22 cellular contexts compared by ENCODE assay signal in genomic region chr15:95149036-95149435, GRCh38.
DNase-seq lines count a peak whose midpoint lies in the region; FAIRE-seq and TF ChIP-seq lines count a peak whose summit lies in the region.
"Had no signal": no experiment of that assay in that cellular context is flagged by ENCODE, and none has a peak within 500 bp of the region (broad histone marks: within the 10 kb centered on the region; RNA-seq: fewer than 3 reads in every experiment).

No MANE protein-coding gene starts in this region.

- no peaks in the 10 kb centered on the region for H3K27me3 ChIP-seq in bronchial epithelial cell (ENCODE audit: control insufficient read depth, insufficient read depth, low read length)
- H3K27me3 ChIP-seq in hepatocyte: no peaks in the 10 kb centered on the region
- H3K27me3 ChIP-seq in smooth muscle cell (ENCODE audit: low read depth): no peaks in the 10 kb centered on the region
- no peaks in the 10 kb centered on the region for H3K27me3 ChIP-seq in esophagus muscularis mucosa
- H3K27me3 ChIP-seq: BLaER1 treated with 17β-estradiol and CSF1 and Interleukin-3, amounts not matched to agents 10 nM and 100 nM had no signal

- no peaks in the 10 kb centered on the region for H4K20me1 ChIP-seq in hepatocyte (ENCODE audit: insufficient read depth, poor library complexity, severe bottlenecking)
- no peaks in the 10 kb centered on the region for H4K20me1 ChIP-seq in smooth muscle cell (ENCODE audit: low read depth)
- H4K20me1 ChIP-seq: BLaER1 treated with 17β-estradiol and CSF1 and Interleukin-3, amounts not matched to agents 10 nM and 100 nM had no signal

- TF ChIP-seq CTCF in bronchial epithelial cell (IDR thresholded peaks at IDR 0.05; ENCODE audit: insufficient read depth, low read length, severe bottlenecking) (no peak), hepatocyte (IDR thresholded peaks at IDR 0.05; ENCODE audit: poor library complexity) (no peak), smooth muscle cell (IDR thresholded peaks at IDR 0.05; ENCODE audit: borderline replicate concordance, insufficient read depth, poor library complexity, severe bottlenecking) (no peak), esophagus muscularis mucosa (IDR thresholded peaks at IDR 0.05) (no peak)

- H3K4me3 ChIP-seq in bronchial epithelial cell (ENCODE audit: low read depth, low read length) (no peak overlapping the region), hepatocyte (no peak overlapping the region), smooth muscle cell (no peak overlapping the region), esophagus muscularis mucosa (no peak overlapping the region)
- H3K4me3 ChIP-seq: A549; BLaER1 treated with 17β-estradiol and CSF1 and Interleukin-3, amounts not matched to agents 10 nM and 100 nM had no signal

- no peak overlapping the region for H3K27ac ChIP-seq in hepatocyte
- H3K27ac ChIP-seq in smooth muscle cell (ENCODE audit: low read depth): no peak overlapping the region
- H3K27ac ChIP-seq in esophagus muscularis mucosa (replicated peaks in 1 of 4): no peak overlapping the region
- H3K27ac ChIP-seq: 22Rv1; A549; BLaER1 treated with 17β-estradiol and CSF1 and Interleukin-3, amounts not matched to agents 10 nM and 100 nM; C4-2B had no signal

- H2AFZ ChIP-seq in hepatocyte (no peak overlapping the region), smooth muscle cell (ENCODE audit: low read depth) (no peak overlapping the region)

- DNase-seq in HuH-7 (ENCODE audit: low spot score) (peak; percentile 10), bronchial epithelial cell (ENCODE audit: low read depth) (peak; percentile 87), hepatocyte (ENCODE audit: low spot score) (peak; percentile 7), smooth muscle cell (lab: John Stamatoyannopoulos, UW; ENCODE audit: unreplicated experiment) (no peak), NCI-H446 treated with DMSO at 0.1 percent for 48 hours (lab: John Stamatoyannopoulos, UW) (no peak), esophagus muscularis mucosa (ENCODE audit: extremely low spot score) (no peak), NOMO-1 (lab: John Stamatoyannopoulos, UW; ENCODE audit: unreplicated experiment in 2 of 2) (no peak)
- DNase-seq: AML-193; Caco-2; Calu3; CD4-positive, alpha-beta T cell; CD8-positive, alpha-beta T cell; DMS79 treated with DMSO at 0.1 percent for 48 hours; GF-D8 had no signal

- H3K79me2 ChIP-seq in hepatocyte: no peaks in the 10 kb centered on the region
- H3K79me2 ChIP-seq in smooth muscle cell (ENCODE audit: low read depth): no peaks in the 10 kb centered on the region

- H3K36me3 ChIP-seq in bronchial epithelial cell (ENCODE audit: control insufficient read depth, insufficient read depth, low read length): no peaks in the 10 kb centered on the region
- no peaks in the 10 kb centered on the region for H3K36me3 ChIP-seq in hepatocyte (replicated peaks; ENCODE audit: insufficient read depth, low read depth)
- no peaks in the 10 kb centered on the region for H3K36me3 ChIP-seq in smooth muscle cell (ENCODE audit: low read depth)
- no peaks in the 10 kb centered on the region for H3K36me3 ChIP-seq in esophagus muscularis mucosa
- H3K36me3 ChIP-seq: BLaER1 treated with 17β-estradiol and CSF1 and Interleukin-3, amounts not matched to agents 10 nM and 100 nM had no signal

- H3K4me2 ChIP-seq in hepatocyte (no peak overlapping the region), smooth muscle cell (peak overlapping the region; percentile 58)
- H3K4me2 ChIP-seq: A549; BLaER1 treated with 17β-estradiol and CSF1 and Interleukin-3, amounts not matched to agents 10 nM and 100 nM had no signal

- WGBS in hepatocyte (ENCODE audit: low lambda C conversion rate, missing lambda C conversion rate): 40% methylated on average over 3 of the region's 3 CpGs
- WGBS in smooth muscle cell (ENCODE audit: low lambda C conversion rate): 19% methylated on average over 3 of the region's 3 CpGs
- 90% methylated on average over 3 of the region's 3 CpGs for WGBS in esophagus muscularis mucosa

- intact Hi-C loops in esophagus muscularis mucosa (cut with DNase I): no loop called here

- no peaks in the 10 kb centered on the region for H3K9me3 ChIP-seq in hepatocyte (ENCODE audit: low read depth)
- no peaks in the 10 kb centered on the region for H3K9me3 ChIP-seq in smooth muscle cell (replicated peaks; ENCODE audit: low read depth)
- no peaks in the 10 kb centered on the region for H3K9me3 ChIP-seq in esophagus muscularis mucosa
- H3K9me3 ChIP-seq: A549, Caco-2 had no signal

- H3F3A ChIP-seq in smooth muscle cell (ENCODE audit: low read depth): no peaks in the 10 kb centered on the region

- H3K9me2 ChIP-seq in hepatocyte (replicated peaks; ENCODE audit: insufficient read depth): no peaks in the 10 kb centered on the region

- FAIRE-seq in bronchial epithelial cell (lab: Jason Lieb, UNC): no peak
- FAIRE-seq: A549, D721Med, G401.6, GM12891, GM19239 had no signal

- TF ChIP-seq POLR2A in esophagus muscularis mucosa (IDR thresholded peaks at IDR 0.05; ENCODE audit: low read depth): no peak

- H3K4me1 ChIP-seq in hepatocyte (ENCODE audit: insufficient read depth) (no peaks in the 10 kb centered on the region), smooth muscle cell (ENCODE audit: low read depth) (no peaks in the 10 kb centered on the region), esophagus muscularis mucosa (no peaks in the 10 kb centered on the region)
- H3K4me1 ChIP-seq: A549; BLaER1 treated with 17β-estradiol and CSF1 and Interleukin-3, amounts not matched to agents 10 nM and 100 nM; Caco-2 had no signal

- no peak overlapping the region for H3K9ac ChIP-seq in smooth muscle cell (ENCODE audit: low read depth)
- H3K9ac ChIP-seq: BLaER1 treated with 17β-estradiol and CSF1 and Interleukin-3, amounts not matched to agents 10 nM and 100 nM had no signal

- no peak for TF ChIP-seq EP300 in esophagus muscularis mucosa (IDR thresholded peaks at IDR 0.05)

Comparison
In these comparisons a context has a peak if more than half of its experiments do, and no peak if none do; other contexts are left out.
1. DNase-seq: peak in HuH-7 (single experiment), bronchial epithelial cell (single experiment) and hepatocyte (single experiment); none in smooth muscle cell (single experiment), NCI-H446 treated with DMSO at 0.1 percent for 48 hours (single experiment), esophagus muscularis mucosa (single experiment) and NOMO-1 (0 of 2).